ENCODE assay signal across 19 cellular contexts in the genomic region with DNA sequence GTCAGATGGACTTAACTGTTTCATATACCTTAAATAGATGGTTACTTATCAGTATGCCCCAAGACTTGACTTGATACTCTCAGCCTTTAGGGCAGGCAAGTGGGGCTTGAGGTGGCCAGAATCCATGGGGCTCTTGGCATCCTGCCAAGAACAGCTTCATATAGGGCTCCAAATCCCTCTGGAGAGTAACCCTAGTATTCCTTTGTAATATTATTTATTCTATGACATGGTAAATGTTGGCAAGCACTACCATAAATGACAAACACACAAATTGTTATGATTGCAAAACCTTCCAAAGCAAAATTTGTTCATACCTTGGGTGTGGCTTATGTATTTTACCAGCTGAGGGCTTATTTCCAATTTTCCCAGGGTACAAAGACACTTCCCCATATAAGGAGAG.
"Had no signal": no experiment of that assay in that cellular context is flagged by ENCODE, and none has a peak within 500 bp of the region (broad histone marks: within the 10 kb centered on the region; RNA-seq: fewer than 3 reads in every experiment).

No MANE protein-coding gene starts in this region.

- ATAC-seq: activated CD8-positive, alpha-beta T cell treated with anti-CD3 and anti-CD28 coated beads, Interleukin-2, amount 10 ng/mL, durations not matched to agents 7 days and 5 days; activated naive CD8-positive, alpha-beta T cell treated with anti-CD3 and anti-CD28 coated beads, Interleukin-2, amount 50 U/mL, for 24 hours; gastrocnemius medialis; left ventricle myocardium superior; natural killer cell had no signal

- H3K27ac ChIP-seq: gastrocnemius medialis, prostate gland, thoracic aorta, vagina, WERI-Rb-1 had no signal

- H3K36me3 ChIP-seq: gastrocnemius medialis, prostate gland, thoracic aorta, vagina, WERI-Rb-1 had no signal

- H3K9me3 ChIP-seq: gastrocnemius medialis, prostate gland, thoracic aorta, vagina had no signal

- H3K4me3 ChIP-seq: gastrocnemius medialis, prostate gland, thoracic aorta, vagina had no signal

- H3K4me1 ChIP-seq: gastrocnemius medialis, prostate gland, vagina had no signal

- H3K27me3 ChIP-seq: gastrocnemius medialis, vagina had no signal

- DNase-seq: activated CD4-positive, alpha-beta T cell treated with anti-CD3 and anti-CD28 coated beads, Interleukin-2, amount 10 ng/mL, durations not matched to agents 7 days and 5 days; activated CD4-positive, CD25-positive, alpha-beta regulatory T cell treated with anti-CD3 and anti-CD28 coated beads, Interleukin-2, amount 50 U/mL, for 72 hours; activated CD8-positive, alpha-beta T cell treated with anti-CD3 and anti-CD28 coated beads, Interleukin-2, amount 10 ng/mL, durations not matched to agents 7 days and 5 days; activated gamma-delta T cell; activated naive CD4-positive, alpha-beta T cell treated with anti-CD3 and anti-CD28 coated beads, Interleukin-2, amount 50 U/mL, for 16 hours; activated naive CD8-positive, alpha-beta T cell treated with anti-CD3 and anti-CD28 coated beads, Interleukin-2, amount 50 U/mL, for 24 hours; effector CD8-positive, alpha-beta T cell; gastrocnemius medialis; hypothalamus; left ventricle myocardium superior; mammary epithelial cell; midbrain; natural killer cell; stimulated activated CD4-positive, alpha-beta T cell treated with anti-CD3 and anti-CD28 coated beads, Interleukin-4, amount 100 ng/mL, for 24 hours; stimulated activated naive CD4-positive, alpha-beta T cell treated with Interleukin-2 at 50 U/mL for 16 hours; WERI-Rb-1 had no signal
